Comparison of ENCODE assay signal across 24 cellular contexts in genomic region chr3:116020989-116021388, GRCh38.
"Had no signal": no experiment of that assay in that cellular context is flagged by ENCODE, and none has a peak within 500 bp of the region (broad histone marks: within the 10 kb centered on the region; RNA-seq: fewer than 3 reads in every experiment).

No MANE protein-coding gene starts in this region.

- DNase-seq: activated CD4-positive, alpha-beta T cell treated with anti-CD3 and anti-CD28 coated beads, Interleukin-2, amount 50 U/mL, for 1 hour; activated CD4-positive, CD25-positive, alpha-beta regulatory T cell treated with anti-CD3 and anti-CD28 coated beads, Interleukin-2, amount 50 U/mL, for 72 hours; activated CD8-positive, alpha-beta memory T cell treated with anti-CD3 and anti-CD28 coated beads, Interleukin-2, amount 50 U/mL, for 4 hours; activated naive CD4-positive, alpha-beta T cell treated with anti-CD3 and anti-CD28 coated beads for 36 hours; activated naive CD8-positive, alpha-beta T cell treated with anti-CD3 and anti-CD28 coated beads, Interleukin-2, amount 50 U/mL, for 24 hours; activated T-cell treated with anti-CD3 and anti-CD28 coated beads, Interleukin-2, amount 50 U/mL, for 4 hours; anterior cingulate cortex; brain microvascular endothelial cell; central memory CD4-positive, alpha-beta T cell; cortex of kidney; heart left ventricle; immature natural killer cell; kidney glomerular epithelial cell; left ventricle myocardium inferior; naive thymus-derived CD4-positive, alpha-beta T cell; pancreas; stimulated activated CD4-positive, alpha-beta T cell treated with anti-CD3 and anti-CD28 coated beads, Interleukin-4, amount 100 ng/mL, for 1 hour; T-helper 2 cell had no signal

- H3K4me3 ChIP-seq: gastroesophageal sphincter, heart left ventricle, left ventricle myocardium inferior, pancreas, smooth muscle cell, thoracic aorta had no signal

- H3K4me1 ChIP-seq: gastroesophageal sphincter, heart left ventricle, left ventricle myocardium inferior, pancreas had no signal

- H3K36me3 ChIP-seq: brain microvascular endothelial cell, gastroesophageal sphincter, heart left ventricle, left ventricle myocardium inferior, pancreas, thoracic aorta had no signal

- H3K27me3 ChIP-seq: brain microvascular endothelial cell, gastroesophageal sphincter, heart left ventricle had no signal

- H3K27ac ChIP-seq: brain microvascular endothelial cell, gastroesophageal sphincter, heart left ventricle, left ventricle myocardium inferior, pancreas, thoracic aorta, VCaP had no signal

- H3K4me2 ChIP-seq: smooth muscle cell had no signal

- FAIRE-seq: endometrium, pancreas had no signal

- ATAC-seq: activated naive CD8-positive, alpha-beta T cell treated with anti-CD3 and anti-CD28 coated beads, Interleukin-2, amount 50 U/mL, for 24 hours; activated T-cell treated with anti-CD3 and anti-CD28 coated beads, Interleukin-2, amount 50 U/mL, for 4 hours; gastroesophageal sphincter; heart left ventricle; naive thymus-derived CD4-positive, alpha-beta T cell; sciatic nerve had no signal

- H3K9me3 ChIP-seq: gastroesophageal sphincter, heart left ventricle, left ventricle myocardium inferior, pancreas, thoracic aorta had no signal
